9 cellular contexts compared by ENCODE assay signal in the genomic region with DNA sequence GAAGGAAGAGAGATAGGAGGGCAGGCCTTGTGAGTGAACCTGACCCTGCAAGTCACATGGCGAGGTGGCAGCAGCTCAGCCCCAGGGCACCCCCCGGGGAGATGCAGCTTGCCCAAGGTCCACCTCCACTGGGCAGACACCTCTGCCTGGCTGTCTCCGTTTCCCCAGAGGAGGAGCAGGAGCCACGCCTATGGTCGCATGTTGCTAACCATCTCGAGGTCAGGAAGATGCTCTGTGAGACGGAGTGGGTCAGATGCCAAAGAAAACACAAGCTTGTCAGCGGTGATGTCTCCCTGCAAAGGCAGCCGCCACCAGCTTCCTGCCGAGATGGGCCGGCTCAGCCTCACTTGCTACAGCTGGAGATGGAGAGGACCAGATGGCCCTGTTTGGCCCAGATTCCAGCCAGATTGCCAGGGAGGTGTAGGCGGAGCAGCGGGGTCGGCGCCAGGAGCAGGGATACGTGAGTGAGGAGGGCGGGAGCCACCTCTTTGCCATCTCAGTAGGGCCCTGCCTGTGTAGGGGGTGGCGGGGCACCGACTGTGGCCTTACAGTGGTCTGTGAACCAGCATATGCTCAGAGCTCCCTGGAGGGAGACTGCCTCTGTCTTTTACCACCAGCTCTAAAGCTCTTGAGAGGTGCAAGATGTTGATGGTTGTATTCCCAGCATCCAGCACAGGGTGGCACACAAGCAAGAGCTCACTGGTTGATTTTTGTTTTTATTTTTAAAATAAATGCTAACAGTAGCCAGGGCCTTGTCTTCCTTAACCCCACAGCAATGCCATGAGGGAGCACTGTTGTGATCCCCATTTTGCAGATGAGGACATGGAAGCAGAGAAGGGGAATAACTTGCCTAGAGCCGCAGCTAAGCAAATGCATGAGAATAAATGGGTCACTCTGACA. TPM values are rescaled to one million over a fixed set of nuclear protein-coding genes. Genes with fewer than 3 reads are reported as not detected.
A peak's percentile ranks its signal among the peaks of the same experiment; 100 is the strongest.
DNase-seq lines count a peak whose midpoint lies in the region; ATAC-seq and TF ChIP-seq lines count a peak whose summit lies in the region.
"Had no signal": no experiment of that assay in that cellular context is flagged by ENCODE, and none has a peak within 500 bp of the region (broad histone marks: within the 10 kb centered on the region; RNA-seq: fewer than 3 reads in every experiment).

No MANE protein-coding gene starts in this region.

- ATAC-seq in CD4-positive, CD25-positive, alpha-beta regulatory T cell (ENCODE audit: low read depth in 2 of 2), result no peak
- ATAC-seq in HG03196 (IDR thresholded peaks at IDR 0.05; ENCODE audit: unreplicated experiment), result no peak

- H3K27ac Mint-ChIP-seq in CD4-positive, CD25-positive, alpha-beta regulatory T cell, result peak overlapping the region; percentile 63 to 90 (median 90)
- no peak overlapping the region for H3K27ac Mint-ChIP-seq in HFFc6
- peak overlapping the region; percentile 67 for H3K27ac Mint-ChIP-seq in T-helper 2 cell treated with Interferon-gamma antibody and Interleukin-4, amounts not matched to agents 5 μg/mL and 100 μg/mL, for 36 hours
- H3K27ac Mint-ChIP-seq in immature natural killer cell, result peak overlapping the region; percentile 94 to 100 (median 97)

- no peaks in the 10 kb centered on the region for H3K27me3 Mint-ChIP-seq in CD4-positive, CD25-positive, alpha-beta regulatory T cell
- H3K27me3 Mint-ChIP-seq in HFFc6 (ENCODE audit: insufficient read depth) (peaks cover 21% of the 10 kb centered on the region), immature natural killer cell (ENCODE audit: low read depth in 3 of 3) (peaks cover 2 to 6% (median 4%) of the 10 kb centered on the region in 3 donors)
- no peaks in the 10 kb centered on the region for H3K27me3 Mint-ChIP-seq in T-helper 2 cell treated with Interferon-gamma antibody and Interleukin-4, amounts not matched to agents 5 μg/mL and 100 μg/mL, for 36 hours (ENCODE audit: low read depth)

- peak overlapping the region; percentile 38 for H3K27ac ChIP-seq in CD4-positive, CD25-positive, alpha-beta regulatory T cell (ENCODE audit: insufficient read depth, low read length, poor library complexity, severe bottlenecking)
- H3K27ac ChIP-seq: SJSA1 had no signal

- no peaks in the 10 kb centered on the region for H3K9me3 ChIP-seq in CD4-positive, CD25-positive, alpha-beta regulatory T cell (ENCODE audit: control insufficient read depth in 2 of 2, low read length in 2 of 2)
- H3K9me3 ChIP-seq: SJSA1 had no signal

- CTCF ChIA-PET in GM10248 (lab: Yijun Ruan, JAX), result interaction anchor here (0.6 to 11.7 kb wide), 7 partner anchors 7 to 448 kb away, joined by 3 to 122 read pairs (median 4); partner anchors contain the start of genes PPP1R16B and SNHG17

- TF ChIP-seq CTCF in HFFc6 (IDR thresholded peaks at IDR 0.05) (no peak; the same call in 1 of the 2 replicates), GM10248 (IDR thresholded peaks at IDR 0.05; ENCODE audit: control extremely low read depth, extremely low read depth, low read depth, missing control alignments) (no peak)

- H3K36me3 ChIP-seq in CD4-positive, CD25-positive, alpha-beta regulatory T cell (ENCODE audit: control insufficient read depth, insufficient read depth, low read length), result peaks cover 2% of the 10 kb centered on the region
- H3K36me3 ChIP-seq: SJSA1 had no signal

- POLR2A ChIA-PET in GM10248 (lab: Yijun Ruan, JAX), result interaction anchor here (1.0 to 1.5 kb wide), 3 partner anchors 9 to 397 kb away, joined by 3 to 5 read pairs (median 3); no protein-coding TSS in a partner anchor

- no peaks in the 10 kb centered on the region for H3K27me3 ChIP-seq in CD4-positive, CD25-positive, alpha-beta regulatory T cell (ENCODE audit: control insufficient read depth, insufficient read depth, low read length)

- peaks cover 22% of the 10 kb centered on the region for H3K4me1 ChIP-seq in CD4-positive, CD25-positive, alpha-beta regulatory T cell (ENCODE audit: control insufficient read depth, insufficient read depth, low read length, poor library complexity, severe bottlenecking)
- H3K4me1 ChIP-seq: SJSA1 had no signal

- H3K4me3 ChIP-seq in CD4-positive, CD25-positive, alpha-beta regulatory T cell (ENCODE audit: low read depth, low read length), result no peak overlapping the region
- H3K4me3 ChIP-seq: SJSA1 had no signal

- no peak overlapping the region for H3K4me3 Mint-ChIP-seq in CD4-positive, CD25-positive, alpha-beta regulatory T cell
- no peak overlapping the region for H3K4me3 Mint-ChIP-seq in HFFc6
- H3K4me3 Mint-ChIP-seq in T-helper 2 cell treated with Interferon-gamma antibody and Interleukin-4, amounts not matched to agents 5 μg/mL and 100 μg/mL, for 36 hours, result no peak overlapping the region
- H3K4me3 Mint-ChIP-seq in immature natural killer cell, result peak overlapping the region; percentile 58 to 82 (median 75)

- H3K4me1 Mint-ChIP-seq in CD4-positive, CD25-positive, alpha-beta regulatory T cell, result peaks cover 11 to 66% (median 44%) of the 10 kb centered on the region in 4 donors
- H3K4me1 Mint-ChIP-seq in HFFc6 (ENCODE audit: low read depth), result peaks cover 7% of the 10 kb centered on the region
- H3K4me1 Mint-ChIP-seq in T-helper 2 cell treated with Interferon-gamma antibody and Interleukin-4, amounts not matched to agents 5 μg/mL and 100 μg/mL, for 36 hours (ENCODE audit: low read depth), result peaks cover 36% of the 10 kb centered on the region
- peaks cover 72 to 73% of the 10 kb centered on the region in 2 donors for H3K4me1 Mint-ChIP-seq in immature natural killer cell

- no peak for DNase-seq in CD4-positive, CD25-positive, alpha-beta regulatory T cell
- DNase-seq in HFFc6, result peak; percentile 11
- DNase-seq in T-helper 2 cell treated with Interferon-gamma antibody and Interleukin-4, amounts not matched to agents 5 μg/mL and 100 μg/mL, for 36 hours (ENCODE audit: low spot score), result no peak
- DNase-seq in immature natural killer cell, result peak; percentile 54 to 62 (median 55)
- DNase-seq in COLO829 (ENCODE audit: low spot score), result no peak
- no peak for DNase-seq in NCI-H2107 (lab: John Stamatoyannopoulos, UW)
- no peak for DNase-seq in GM10248 (ENCODE audit: extremely low spot score)

- H3K36me3 Mint-ChIP-seq in CD4-positive, CD25-positive, alpha-beta regulatory T cell, result peaks cover 10% of the 10 kb centered on the region
- H3K36me3 Mint-ChIP-seq in HFFc6 (ENCODE audit: low read depth) (no peaks in the 10 kb centered on the region), immature natural killer cell (no peaks in the 10 kb centered on the region)
- H3K36me3 Mint-ChIP-seq in T-helper 2 cell treated with Interferon-gamma antibody and Interleukin-4, amounts not matched to agents 5 μg/mL and 100 μg/mL, for 36 hours (ENCODE audit: low read depth), result peaks cover 21% of the 10 kb centered on the region

- H3K9me3 Mint-ChIP-seq in CD4-positive, CD25-positive, alpha-beta regulatory T cell, result peaks cover 0 to 2% (median 0%) of the 10 kb centered on the region in 7 donors
- H3K9me3 Mint-ChIP-seq in HFFc6 (no peaks in the 10 kb centered on the region), immature natural killer cell (no peaks in the 10 kb centered on the region)
- no peaks in the 10 kb centered on the region for H3K9me3 Mint-ChIP-seq in T-helper 2 cell treated with Interferon-gamma antibody and Interleukin-4, amounts not matched to agents 5 μg/mL and 100 μg/mL, for 36 hours

RNA-seq across cellular contexts. Expression of gene FAM83D, which starts 42.9 kb away (rescaled TPM):
- total RNA-seq in CD4-positive, CD25-positive, alpha-beta regulatory T cell, result 8.6 TPM
- 1 to 10 TPM in 2 of 4 donors, under 1 TPM in 2; 0.20 to 1.8 (median 1.1) TPM for polyA plus RNA-seq in CD4-positive, CD25-positive, alpha-beta regulatory T cell
- total RNA-seq in HFFc6 (2021; fragmentation: NEBNext Ultra II Directional; extraction: Animal tissue kit (Norgen Biotek cat#: 25700)), result 10 to 100 TPM; 14.2 to 31.5 (median 29.2) TPM
- polyA plus RNA-seq in immature natural killer cell, result under 1 TPM in 2 of 3 donors, not detected in 1; 0.25 to 0.58 TPM

Comparison
In these comparisons a context has a peak if more than half of its experiments do, and no peak if none do; other contexts are left out.
1. DNase-seq: peak in HFFc6 (single experiment) and immature natural killer cell (3 of 3); none in CD4-positive, CD25-positive, alpha-beta regulatory T cell (0 of 3), T-helper 2 cell treated with Interferon-gamma antibody and Interleukin-4, amounts not matched to agents 5 μg/mL and 100 μg/mL, for 36 hours (single experiment), COLO829 (single experiment), NCI-H2107 (single experiment) and GM10248 (single experiment).
2. H3K4me3 Mint-ChIP-seq: peak in immature natural killer cell (5 of 5); none in CD4-positive, CD25-positive, alpha-beta regulatory T cell (0 of 4), HFFc6 (single experiment) and T-helper 2 cell treated with Interferon-gamma antibody and Interleukin-4, amounts not matched to agents 5 μg/mL and 100 μg/mL, for 36 hours (single experiment).